32 cellular contexts compared by ENCODE assay signal in genomic region chr7:90194911-90195809, GRCh38. TPM values are rescaled to one million over a fixed set of nuclear protein-coding genes. Genes with fewer than 3 reads are reported as not detected.
"Had no signal": no experiment of that assay in that cellular context is flagged by ENCODE, and none has a peak within 500 bp of the region (broad histone marks: within the 10 kb centered on the region; RNA-seq: fewer than 3 reads in every experiment).

No MANE protein-coding gene starts in this region.

- H3K9me3 ChIP-seq: adrenal gland, Peyer's patch had no signal

- H3K4me3 ChIP-seq: adrenal gland, Peyer's patch, SJSA1 had no signal

- H3K36me3 ChIP-seq: adrenal gland, Peyer's patch, SJSA1, WERI-Rb-1 had no signal

- H3K4me2 ChIP-seq: KMS-11 had no signal

- H3K9ac ChIP-seq: KMS-11 had no signal

- ATAC-seq: activated CD8-positive, alpha-beta T cell treated with anti-CD3 and anti-CD28 coated beads for 36 hours; PC-3 had no signal

- DNase-seq: activated CD4-positive, alpha-beta T cell treated with anti-CD3 and anti-CD28 coated beads for 1 hour; activated CD4-positive, alpha-beta T cell treated with anti-CD3 and anti-CD28 coated beads for 48 hours; activated CD4-positive, CD25-positive, alpha-beta regulatory T cell; activated CD8-positive, alpha-beta T cell treated with anti-CD3 and anti-CD28 coated beads for 36 hours; activated gamma-delta T cell; activated naive CD4-positive, alpha-beta T cell treated with Interleukin-2 at 50 U/mL for 16 hours; activated naive CD8-positive, alpha-beta T cell treated with anti-CD3 and anti-CD28 coated beads, Interleukin-2, amount 10 ng/mL, durations not matched to agents 7 days and 5 days; activated T-cell treated with anti-CD3 and anti-CD28 coated beads, Interleukin-2, amount 50 U/mL, for 24 hours; adrenal gland; caudate nucleus; MM.1S; MV-4-11; NCI-H1092; NCI-H1436 treated with DMSO at 0.1 percent for 48 hours; NCI-H1694 treated with DMSO at 0.1 percent for 48 hours; NCI-H2029; NCI-H345; NCI-H524 treated with DMSO at 0.1 percent for 48 hours; NK-92 treated with Interleukin-12 subunit alpha and Interleukin-12 subunit beta, amount 100 ng/mL, for 24 hours; PC-3; Peyer's patch; RPMI8226; SHP77 treated with DMSO at 0.1 percent for 48 hours; SW 1271; T-helper 1 cell; T-helper 2 cell; T-helper 9 cell; WERI-Rb-1 had no signal

- H3K27ac ChIP-seq: adrenal gland, KMS-11, Peyer's patch, SJSA1, WERI-Rb-1 had no signal

- H3K4me1 ChIP-seq: adrenal gland, Peyer's patch, SJSA1 had no signal

- H3K27me3 ChIP-seq: adrenal gland, Peyer's patch, SJSA1 had no signal

RNA-seq across cellular contexts. Expression of gene STEAP2, which starts 16.4 kb away (rescaled TPM):
- total RNA-seq: activated CD8-positive, alpha-beta memory T cell treated with anti-CD3 and anti-CD28 coated beads for 36 hours; activated CD8-positive, alpha-beta T cell treated with anti-CD3 and anti-CD28 coated beads for 36 hours; activated naive CD8-positive, alpha-beta T cell treated with anti-CD3 and anti-CD28 coated beads, Interleukin-2, amount 10 ng/mL, durations not matched to agents 7 days and 5 days; activated T-helper 2 cell treated with anti-CD3 and anti-CD28 coated beads, Interferon-gamma antibody, Interleukin-2, Interleukin-4, amounts not matched to agents 10 μg/mL and 5 μg/mL and 100 μg/mL, durations not matched to agents 14 hours and 24 hours and 36 hours had no signal

RNA-seq across cellular contexts. Expression of gene STEAP1, which starts 40.9 kb away (rescaled TPM):
- total RNA-seq: activated naive CD8-positive, alpha-beta T cell treated with anti-CD3 and anti-CD28 coated beads, Interleukin-2, amount 10 ng/mL, durations not matched to agents 7 days and 5 days had no signal
